Comparison of ENCODE assay signal across 18 cellular contexts in genomic region chr2:38167968-38168350, GRCh38.
"Had no signal": no experiment of that assay in that cellular context is flagged by ENCODE, and none has a peak within 500 bp of the region (broad histone marks: within the 10 kb centered on the region; RNA-seq: fewer than 3 reads in every experiment).

No MANE protein-coding gene starts in this region.

- H3K36me3 ChIP-seq: adrenal gland, ovary had no signal

- H3K27ac ChIP-seq: ovary had no signal

- H3K9me3 Mint-ChIP-seq: activated naive CD4-positive, alpha-beta T cell treated with anti-CD3 and anti-CD28 coated beads, Interleukin-2, amount 50 U/mL, for 72 hours; dendritic cell treated with granulocyte-macrophage colony-stimulating factor and Interleukin-4, amounts not matched to agents 40 ng/mL and 50 ng/mL, for 4 days; T-helper 2 cell treated with Interferon-gamma antibody and Interleukin-4, amounts not matched to agents 5 μg/mL and 100 μg/mL, for 36 hours had no signal

- H3K4me1 ChIP-seq: adrenal gland had no signal

- H3K9me3 ChIP-seq: adrenal gland, ovary, SK-N-SH had no signal

- H3K27me3 Mint-ChIP-seq: dendritic cell treated with granulocyte-macrophage colony-stimulating factor and Interleukin-4, amounts not matched to agents 40 ng/mL and 50 ng/mL, for 4 days had no signal

- H3K27me3 ChIP-seq: adrenal gland, ovary had no signal

- H3K27ac Mint-ChIP-seq: activated naive CD4-positive, alpha-beta T cell treated with anti-CD3 and anti-CD28 coated beads, Interleukin-2, amount 50 U/mL, for 72 hours; dendritic cell treated with granulocyte-macrophage colony-stimulating factor and Interleukin-4, amounts not matched to agents 40 ng/mL and 50 ng/mL, for 4 days; naive thymus-derived CD4-positive, alpha-beta T cell; T-helper 2 cell treated with Interferon-gamma antibody and Interleukin-4, amounts not matched to agents 5 μg/mL and 100 μg/mL, for 36 hours had no signal

- ATAC-seq: activated naive CD4-positive, alpha-beta T cell treated with anti-CD3 and anti-CD28 coated beads, Interleukin-2, amount 50 U/mL, for 72 hours; left ventricle myocardium superior had no signal

- H3K36me3 Mint-ChIP-seq: activated naive CD4-positive, alpha-beta T cell treated with anti-CD3 and anti-CD28 coated beads, Interleukin-2, amount 50 U/mL, for 72 hours had no signal

- H3K4me3 Mint-ChIP-seq: dendritic cell treated with granulocyte-macrophage colony-stimulating factor and Interleukin-4, amounts not matched to agents 40 ng/mL and 50 ng/mL, for 4 days; naive thymus-derived CD4-positive, alpha-beta T cell; T-helper 2 cell treated with Interferon-gamma antibody and Interleukin-4, amounts not matched to agents 5 μg/mL and 100 μg/mL, for 36 hours had no signal

- DNase-seq: activated CD4-positive, alpha-beta T cell treated with anti-CD3 and anti-CD28 coated beads, Interleukin-2, amount 50 U/mL, for 48 hours; activated gamma-delta T cell; adrenal gland; effector CD8-positive, alpha-beta T cell; head of caudate nucleus; left ventricle myocardium superior; mesendoderm; naive thymus-derived CD4-positive, alpha-beta T cell; SK-N-SH; stimulated activated CD4-positive, alpha-beta T cell treated with anti-CD3 and anti-CD28 coated beads, Interleukin-12 subunit alpha, Interleukin-12 subunit beta, amount 100 ng/mL, for 4 hours; stimulated activated CD4-positive, alpha-beta T cell treated with anti-CD3 and anti-CD28 coated beads, Interleukin-1b, Interleukin-23, amount 100 ng/mL, for 48 hours; stimulated activated CD8-positive, alpha-beta memory T cell treated with anti-CD3 and anti-CD28 coated beads, Interleukin-4, amount 100 ng/mL, for 48 hours; stimulated activated naive CD4-positive, alpha-beta T cell; trophoblast cell had no signal

- H3K4me3 ChIP-seq: adrenal gland, ovary had no signal
